Comparison of ENCODE assay signal across 21 cellular contexts in the genomic region with DNA sequence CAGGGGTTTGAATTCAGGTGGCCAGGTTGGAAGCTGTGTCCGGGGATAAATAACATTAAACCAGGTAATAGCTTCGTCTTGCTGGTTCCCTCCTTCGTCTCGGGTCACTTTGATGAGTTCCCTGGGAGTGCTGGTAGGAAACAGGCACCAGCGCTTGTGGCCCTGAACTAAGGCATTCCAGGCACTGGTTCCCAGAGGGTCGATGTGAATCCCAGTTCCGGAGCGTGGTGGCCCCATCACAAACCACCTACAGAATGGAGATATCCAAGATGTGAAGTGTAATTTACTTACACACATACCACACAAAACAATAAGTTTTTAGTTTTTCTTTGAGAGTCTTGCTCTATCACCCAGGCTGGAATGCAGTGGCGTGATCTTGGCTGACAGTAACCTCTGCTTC. TPM values are rescaled to one million over a fixed set of nuclear protein-coding genes. Genes with fewer than 3 reads are reported as not detected.
DNase-seq lines count a peak whose midpoint lies in the region; ATAC-seq and TF ChIP-seq lines count a peak whose summit lies in the region.
"Had no signal": no experiment of that assay in that cellular context is flagged by ENCODE, and none has a peak within 500 bp of the region (broad histone marks: within the 10 kb centered on the region; RNA-seq: fewer than 3 reads in every experiment).

No MANE protein-coding gene starts in this region.

- DNase-seq in activated CD4-positive, alpha-beta T cell treated with anti-CD3 and anti-CD28 coated beads for 36 hours: no peak
- DNase-seq in activated CD4-positive, alpha-beta T cell treated with anti-CD3 and anti-CD28 coated beads, Interleukin-2, amount 50 U/mL, for 1 hour: no peak
- DNase-seq in CD8-positive, alpha-beta T cell: no peak
- no peak for DNase-seq in activated naive CD8-positive, alpha-beta T cell treated with anti-CD3 and anti-CD28 coated beads, Interleukin-2, amount 10 ng/mL, durations not matched to agents 7 days and 5 days
- DNase-seq in osteoblast (ENCODE audit: insufficient read length, low spot score, missing footprints): no peak
- no peak for DNase-seq in NCI-H2029 treated with DMSO at 0.1 percent for 48 hours (lab: John Stamatoyannopoulos, UW)
- no peak for DNase-seq in stomach
- DNase-seq in cerebellum (ENCODE audit: low spot score): no peak
- DNase-seq: caudate nucleus; DMS53; effector memory CD4-positive, alpha-beta T cell; head of caudate nucleus; immature natural killer cell; NCI-H1417; OCI-M1; ovary; small intestine; stimulated activated CD4-positive, alpha-beta T cell treated with anti-CD3 and anti-CD28 coated beads, Interleukin-4, amount 100 ng/mL, for 4 hours; T1000 had no signal

- whole genome bisulfite sequencing in stomach, 5 donors: 91 to 100% (median 96%) methylated on average over 9 of the region's 9 CpGs

- H3K9me3 Mint-ChIP-seq in activated CD4-positive, alpha-beta T cell treated with anti-CD3 and anti-CD28 coated beads for 36 hours (ENCODE audit: low read depth): no peaks in the 10 kb centered on the region
- no peaks in the 10 kb centered on the region for H3K9me3 Mint-ChIP-seq in CD8-positive, alpha-beta T cell
- H3K9me3 Mint-ChIP-seq in activated naive CD8-positive, alpha-beta T cell treated with anti-CD3 and anti-CD28 coated beads, Interleukin-2, amount 10 ng/mL, durations not matched to agents 7 days and 5 days: no peaks in the 10 kb centered on the region
- H3K9me3 Mint-ChIP-seq: immature natural killer cell had no signal

- TF ChIP-seq POLR2A in stomach (IDR thresholded peaks at IDR 0.05): no peak

- H3K4me2 ChIP-seq in osteoblast (ENCODE audit: insufficient read depth, low read length): peak overlapping the region; percentile 35

- peaks cover 79% of the 10 kb centered on the region for H3K36me3 Mint-ChIP-seq in activated CD4-positive, alpha-beta T cell treated with anti-CD3 and anti-CD28 coated beads for 36 hours (ENCODE audit: low read depth)
- peaks cover 78% of the 10 kb centered on the region for H3K36me3 Mint-ChIP-seq in CD8-positive, alpha-beta T cell
- H3K36me3 Mint-ChIP-seq in activated naive CD8-positive, alpha-beta T cell treated with anti-CD3 and anti-CD28 coated beads, Interleukin-2, amount 10 ng/mL, durations not matched to agents 7 days and 5 days: peaks cover 46% of the 10 kb centered on the region

- H3K9me3 ChIP-seq in CD8-positive, alpha-beta T cell (ENCODE audit: low read length): no peaks in the 10 kb centered on the region
- H3K9me3 ChIP-seq in osteoblast (ENCODE audit: low read depth, low read length) (no peaks in the 10 kb centered on the region), stomach (no peaks in the 10 kb centered on the region)
- H3K9me3 ChIP-seq: adrenal gland, ovary had no signal

- CTCF ChIA-PET in activated CD4-positive, alpha-beta T cell treated with anti-CD3 and anti-CD28 coated beads for 36 hours (lab: Charles Lee): interaction anchor here (1.2 to 3.3 kb wide), 2 partner anchors 10 to 42 kb away, joined by 4 to 18 read pairs; no protein-coding TSS in a partner anchor
- CTCF ChIA-PET in CD8-positive, alpha-beta T cell (lab: Charles Lee): interaction anchor here (1.0 to 7.1 kb wide), 4 partner anchors 9 to 201 kb away, joined by 3 to 74 read pairs (median 4); no protein-coding TSS in a partner anchor

- H2AFZ ChIP-seq in osteoblast (ENCODE audit: low read length): no peak overlapping the region

- H3K27ac Mint-ChIP-seq in activated CD4-positive, alpha-beta T cell treated with anti-CD3 and anti-CD28 coated beads for 36 hours: no peak overlapping the region
- H3K27ac Mint-ChIP-seq in CD8-positive, alpha-beta T cell: peak overlapping the region; percentile 27
- no peak overlapping the region for H3K27ac Mint-ChIP-seq in activated naive CD8-positive, alpha-beta T cell treated with anti-CD3 and anti-CD28 coated beads, Interleukin-2, amount 10 ng/mL, durations not matched to agents 7 days and 5 days

- no peak for TF ChIP-seq CTCF in CD8-positive, alpha-beta T cell (IDR thresholded peaks at IDR 0.05)
- TF ChIP-seq CTCF in osteoblast (IDR thresholded peaks at IDR 0.05; ENCODE audit: extremely low read depth, low read depth, low read length) (no peak), stomach (IDR thresholded peaks at IDR 0.05) (no peak)

- peak overlapping the region; percentile 40 for H3K4me3 Mint-ChIP-seq in activated CD4-positive, alpha-beta T cell treated with anti-CD3 and anti-CD28 coated beads for 36 hours
- H3K4me3 Mint-ChIP-seq in CD8-positive, alpha-beta T cell: peak overlapping the region; percentile 99
- H3K4me3 Mint-ChIP-seq in activated naive CD8-positive, alpha-beta T cell treated with anti-CD3 and anti-CD28 coated beads, Interleukin-2, amount 10 ng/mL, durations not matched to agents 7 days and 5 days: peak overlapping the region; percentile 99

- POLR2A ChIA-PET in activated CD4-positive, alpha-beta T cell treated with anti-CD3 and anti-CD28 coated beads for 36 hours (lab: Charles Lee): no interaction called here
- POLR2A ChIA-PET in CD8-positive, alpha-beta T cell (lab: Charles Lee): interaction anchor here (1.3 to 5.8 kb wide), 2 partner anchors 9 to 13 kb away, joined by 5 to 72 read pairs; a partner anchor contains a TSS
- POLR2A ChIA-PET in activated naive CD8-positive, alpha-beta T cell treated with anti-CD3 and anti-CD28 coated beads, Interleukin-2, amount 10 ng/mL, durations not matched to agents 7 days and 5 days (lab: Charles Lee): interaction anchor here (4.9 kb wide), 1 partner anchor 13 kb away, joined by 100 read pairs; a partner anchor contains a TSS

- no peak for TF ChIP-seq EP300 in stomach (IDR thresholded peaks at IDR 0.05)

- no peaks in the 10 kb centered on the region for H3K27me3 Mint-ChIP-seq in activated CD4-positive, alpha-beta T cell treated with anti-CD3 and anti-CD28 coated beads for 36 hours
- H3K27me3 Mint-ChIP-seq in CD8-positive, alpha-beta T cell (ENCODE audit: low read depth): no peaks in the 10 kb centered on the region
- no peaks in the 10 kb centered on the region for H3K27me3 Mint-ChIP-seq in activated naive CD8-positive, alpha-beta T cell treated with anti-CD3 and anti-CD28 coated beads, Interleukin-2, amount 10 ng/mL, durations not matched to agents 7 days and 5 days

- no peak for ATAC-seq in activated CD4-positive, alpha-beta T cell treated with anti-CD3 and anti-CD28 coated beads for 36 hours
- ATAC-seq in CD8-positive, alpha-beta T cell: no peak
- no peak for ATAC-seq in activated naive CD8-positive, alpha-beta T cell treated with anti-CD3 and anti-CD28 coated beads, Interleukin-2, amount 10 ng/mL, durations not matched to agents 7 days and 5 days (ENCODE audit: low read depth)

- peaks cover 43% of the 10 kb centered on the region for H3K36me3 ChIP-seq in CD8-positive, alpha-beta T cell (ENCODE audit: insufficient read depth, low read length)
- H3K36me3 ChIP-seq in osteoblast (ENCODE audit: insufficient read depth, low read length) (peaks cover 67% of the 10 kb centered on the region), stomach (peaks cover 56 to 64% (median 62%) of the 10 kb centered on the region in 4 donors)
- H3K36me3 ChIP-seq: ovary had no signal

- peaks cover 31% of the 10 kb centered on the region for H3K4me1 ChIP-seq in CD8-positive, alpha-beta T cell (ENCODE audit: insufficient read depth, low read length)
- H3K4me1 ChIP-seq in osteoblast (ENCODE audit: insufficient read depth, low read length) (peaks cover 25% of the 10 kb centered on the region), stomach (peaks cover 27 to 64% (median 53%) of the 10 kb centered on the region in 4 donors)

- intact Hi-C loops in activated CD4-positive, alpha-beta T cell treated with anti-CD3 and anti-CD28 coated beads for 36 hours (cut with DNase I, micrococcal nuclease): no loop called here
- intact Hi-C loops in CD8-positive, alpha-beta T cell (cut with DNase I, micrococcal nuclease): no loop called here
- intact Hi-C loops in stomach (cut with DNase I; ENCODE audit: low total_unique reads): no loop called here

- H3K4me3 ChIP-seq in CD8-positive, alpha-beta T cell (ENCODE audit: low read depth, low read length): no peak overlapping the region
- H3K4me3 ChIP-seq in osteoblast (ENCODE audit: insufficient read depth, low read length) (peak overlapping the region; percentile 27), stomach (peak overlapping the region in 2 of 4 donors; percentile 85 to 87)
- H3K4me3 ChIP-seq: adrenal gland, ovary had no signal

- no peak overlapping the region for H3K27ac ChIP-seq in CD8-positive, alpha-beta T cell (ENCODE audit: low read depth, low read length)
- H3K27ac ChIP-seq in osteoblast (ENCODE audit: low read depth, low read length) (peak overlapping the region; percentile 35), stomach (peak overlapping the region in 1 of 5 donors; percentile 100)
- H3K27ac ChIP-seq: C4-2B, ovary had no signal

- H4K20me1 ChIP-seq in osteoblast (ENCODE audit: insufficient read depth, low read length): peaks cover 26% of the 10 kb centered on the region

- peaks cover 81% of the 10 kb centered on the region for H3K79me2 ChIP-seq in osteoblast (ENCODE audit: insufficient read depth, low read length)

- H3K27me3 ChIP-seq in CD8-positive, alpha-beta T cell (ENCODE audit: insufficient read depth, low read length): no peaks in the 10 kb centered on the region
- H3K27me3 ChIP-seq in osteoblast (ENCODE audit: insufficient read depth, low read length) (no peaks in the 10 kb centered on the region), stomach (no peaks in the 10 kb centered on the region)
- H3K27me3 ChIP-seq: adrenal gland, ovary had no signal

- peaks cover 40% of the 10 kb centered on the region for H3K4me1 Mint-ChIP-seq in activated CD4-positive, alpha-beta T cell treated with anti-CD3 and anti-CD28 coated beads for 36 hours
- peaks cover 50% of the 10 kb centered on the region for H3K4me1 Mint-ChIP-seq in CD8-positive, alpha-beta T cell (ENCODE audit: low read depth)
- H3K4me1 Mint-ChIP-seq in activated naive CD8-positive, alpha-beta T cell treated with anti-CD3 and anti-CD28 coated beads, Interleukin-2, amount 10 ng/mL, durations not matched to agents 7 days and 5 days: peaks cover 35% of the 10 kb centered on the region

RNA-seq across cellular contexts. Expression of a gene that starts 2.6 kb away (rescaled TPM):
- total RNA-seq in activated CD4-positive, alpha-beta T cell treated with anti-CD3 and anti-CD28 coated beads for 36 hours: 10 to 100 TPM; 51.3 to 65.5 TPM
- total RNA-seq in CD8-positive, alpha-beta T cell: 100 to 1,000 TPM; 316 to 336 TPM
- 10 to 100 TPM; 55.0 to 58.9 TPM for total RNA-seq in activated naive CD8-positive, alpha-beta T cell treated with anti-CD3 and anti-CD28 coated beads, Interleukin-2, amount 10 ng/mL, durations not matched to agents 7 days and 5 days
- 18.8 and 21.5 TPM in 2 replicates for total RNA-seq in osteoblast
- total RNA-seq in stomach: 10 to 100 TPM in 3 of 5 donors, 1 to 10 TPM in 2; 9.3 to 47.3 (median 16.5) TPM
- 10 to 100 TPM; 25.8 to 32.5 (median 28.5) TPM for polyA plus RNA-seq in stomach
- total RNA-seq in cerebellum: 20.1 TPM

RNA-seq across cellular contexts. Expression of a gene that starts 2.8 kb away (rescaled TPM):
- 10 to 100 TPM; 18.9 to 25.3 TPM for total RNA-seq in activated CD4-positive, alpha-beta T cell treated with anti-CD3 and anti-CD28 coated beads for 36 hours
- total RNA-seq in CD8-positive, alpha-beta T cell: 10 to 100 TPM; 40.3 to 43.1 TPM
- total RNA-seq in activated naive CD8-positive, alpha-beta T cell treated with anti-CD3 and anti-CD28 coated beads, Interleukin-2, amount 10 ng/mL, durations not matched to agents 7 days and 5 days: 10 to 100 TPM; 51.1 to 54.1 TPM
- 25.7 and 28.6 TPM in 2 replicates for total RNA-seq in osteoblast
- 10 to 100 TPM in 4 of 5 donors, 1 to 10 TPM in 1; 1.2 to 72.1 (median 15.5) TPM for total RNA-seq in stomach
- polyA plus RNA-seq in stomach: 10 to 100 TPM; 35.4 to 42.0 (median 35.6) TPM
- 11.1 TPM for total RNA-seq in cerebellum

RNA-seq across cellular contexts. Expression of a gene that starts 13.0 kb away (rescaled TPM):
- total RNA-seq in activated CD4-positive, alpha-beta T cell treated with anti-CD3 and anti-CD28 coated beads for 36 hours: 10 to 100 TPM; 18.4 to 20.2 TPM
- 10 to 100 TPM; 23.9 to 27.8 TPM for total RNA-seq in CD8-positive, alpha-beta T cell
- 10 to 100 TPM; 34.4 to 37.2 TPM for total RNA-seq in activated naive CD8-positive, alpha-beta T cell treated with anti-CD3 and anti-CD28 coated beads, Interleukin-2, amount 10 ng/mL, durations not matched to agents 7 days and 5 days
- total RNA-seq in osteoblast: 352 and 388 TPM in 2 replicates
- total RNA-seq in stomach: 100 to 1,000 TPM in 2 of 5 donors, 10 to 100 TPM in 3; 41.4 to 209 (median 86.9) TPM
- polyA plus RNA-seq in stomach: 100 to 1,000 TPM in 1 of 3 donors, 10 to 100 TPM in 2; 44.5 to 102 (median 54.5) TPM
- total RNA-seq in cerebellum: 56.8 TPM

RNA-seq across cellular contexts. Expression of a gene that starts 13.3 kb away (rescaled TPM):
- 100 to 1,000 TPM; 335 to 340 TPM for total RNA-seq in activated CD4-positive, alpha-beta T cell treated with anti-CD3 and anti-CD28 coated beads for 36 hours
- total RNA-seq in CD8-positive, alpha-beta T cell: 100 to 1,000 TPM; 621 to 637 TPM
- 100 to 1,000 TPM; 376 to 384 TPM for total RNA-seq in activated naive CD8-positive, alpha-beta T cell treated with anti-CD3 and anti-CD28 coated beads, Interleukin-2, amount 10 ng/mL, durations not matched to agents 7 days and 5 days
- total RNA-seq in osteoblast (88.7 and 102 TPM in 2 replicates), stomach (100 to 1,000 TPM; 166 to 340 (median 280) TPM), cerebellum (114 TPM)
- 100 to 1,000 TPM in 2 of 3 donors, 10 to 100 TPM in 1; 96.4 to 166 (median 106) TPM for polyA plus RNA-seq in stomach

RNA-seq across cellular contexts. Expression of a gene that starts 14.1 kb away (rescaled TPM):
- total RNA-seq in activated CD4-positive, alpha-beta T cell treated with anti-CD3 and anti-CD28 coated beads for 36 hours: 10 to 100 TPM; 10.3 to 15.1 TPM
- total RNA-seq in CD8-positive, alpha-beta T cell: 10 to 100 TPM; 28.6 to 34.4 TPM
- 10 to 100 TPM; 28.5 to 29.1 TPM for total RNA-seq in activated naive CD8-positive, alpha-beta T cell treated with anti-CD3 and anti-CD28 coated beads, Interleukin-2, amount 10 ng/mL, durations not matched to agents 7 days and 5 days
- total RNA-seq in osteoblast: 42.0 and 45.4 TPM in 2 replicates
- 10 to 100 TPM in 4 of 5 donors, 1 to 10 TPM in 1; 7.0 to 66.1 (median 46.8) TPM for total RNA-seq in stomach
- polyA plus RNA-seq in stomach: 10 to 100 TPM in 1 of 3 donors, 1 to 10 TPM in 2; 7.2 to 11.2 (median 9.3) TPM
- total RNA-seq in cerebellum: 63.4 TPM

Comparison
In these comparisons a context has a peak if more than half of its experiments do, and no peak if none do; other contexts are left out.
1. H3K4me3 Mint-ChIP-seq: peak in every context shown above with its lines; median percentile 99 in CD8-positive, alpha-beta T cell; 99 in activated naive CD8-positive, alpha-beta T cell treated with anti-CD3 and anti-CD28 coated beads, Interleukin-2, amount 10 ng/mL, durations not matched to agents 7 days and 5 days; 40 in activated CD4-positive, alpha-beta T cell treated with anti-CD3 and anti-CD28 coated beads for 36 hours.
2. RNA of a gene that starts 2.6 kb away (total RNA-seq): 316 to 336 TPM in CD8-positive, alpha-beta T cell; 51.3 to 65.5 TPM in activated CD4-positive, alpha-beta T cell treated with anti-CD3 and anti-CD28 coated beads for 36 hours, 55.0 to 58.9 TPM in activated naive CD8-positive, alpha-beta T cell treated with anti-CD3 and anti-CD28 coated beads, Interleukin-2, amount 10 ng/mL, durations not matched to agents 7 days and 5 days, 20.1 TPM in cerebellum (single experiment), 18.8 to 21.5 TPM in osteoblast and 9.3 to 47.3 TPM in stomach; every median in the first group is over 4 times any median in the second.